ENCODE assay signal across 17 cellular contexts in the genomic region with DNA sequence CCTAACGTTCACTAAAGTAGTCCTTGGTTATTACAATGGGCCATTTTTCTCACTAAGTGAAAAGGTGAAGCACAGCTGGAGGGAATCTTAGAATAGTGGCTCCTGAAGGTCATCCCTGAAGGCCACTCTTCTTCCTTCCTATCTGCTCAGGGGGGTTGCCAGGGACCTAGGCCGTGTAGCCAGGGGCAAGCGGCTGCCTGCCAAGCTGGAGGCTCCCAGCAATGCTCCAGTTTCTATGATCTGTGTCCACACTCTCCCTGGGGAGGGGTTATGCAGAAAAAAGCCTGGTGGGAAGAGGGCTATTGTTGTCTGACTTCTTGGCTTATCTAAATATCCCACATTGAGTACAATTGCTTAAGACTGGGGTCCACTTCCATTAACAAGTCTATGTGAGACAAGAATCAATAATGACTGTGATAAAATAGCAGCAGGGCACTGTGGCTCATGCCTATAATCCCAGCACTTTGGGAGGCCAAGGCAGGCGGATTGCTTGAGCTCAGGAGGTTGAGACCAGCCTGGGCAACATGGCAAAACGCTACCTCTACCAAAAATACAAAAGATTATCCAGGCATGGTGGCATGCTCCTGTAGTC. TPM values are rescaled to one million over a fixed set of nuclear protein-coding genes. Genes with fewer than 3 reads are reported as not detected.
A peak's percentile ranks its signal among the peaks of the same experiment; 100 is the strongest.
DNase-seq lines count a peak whose midpoint lies in the region; ATAC-seq, FAIRE-seq and TF ChIP-seq lines count a peak whose summit lies in the region.
"Had no signal": no experiment of that assay in that cellular context is flagged by ENCODE, and none has a peak within 500 bp of the region (broad histone marks: within the 10 kb centered on the region; RNA-seq: fewer than 3 reads in every experiment).

No MANE protein-coding gene starts in this region.

- H3K27ac ChIP-seq in RWPE1 (peak overlapping the region; percentile 66), kidney (ENCODE audit: low read depth in 2 of 2, low read length in 2 of 2) (peak overlapping the region; percentile 40 to 56), spleen (peak overlapping the region in 6 of 8 donors; percentile 6 to 52 (median 27))
- H3K27ac ChIP-seq: ascending aorta; BLaER1 treated with 17β-estradiol and CSF1 and Interleukin-3, amounts not matched to agents 10 nM and 100 nM had no signal

- peak overlapping the region in 1 of 2 donors; percentile 11 for H3K9ac ChIP-seq in kidney (ENCODE audit: low read length in 2 of 2)

- peaks cover 18 to 23% of the 10 kb centered on the region in 2 donors for H3K4me1 ChIP-seq in kidney (ENCODE audit: control insufficient read depth in 1 of 2, insufficient read depth in 1 of 2, low read depth in 1 of 2, low read length in 2 of 2)
- H3K4me1 ChIP-seq in spleen = peaks cover 15 to 51% (median 32%) of the 10 kb centered on the region in 6 donors

- no peak for TF ChIP-seq POLR2A in spleen (IDR thresholded peaks at IDR 0.05)

- 69 to 94% (median 78%) methylated on average over 5 of the region's 5 CpGs for WGBS in spleen, 5 donors

- no peaks in the 10 kb centered on the region for H3K27me3 ChIP-seq in spleen (replicated peaks in 1 of 7)
- H3K27me3 ChIP-seq: ascending aorta; BLaER1 treated with 17β-estradiol and CSF1 and Interleukin-3, amounts not matched to agents 10 nM and 100 nM; tibial artery had no signal

- POLR2A ChIA-PET in RWPE1 (lab: Yijun Ruan, JAX; ENCODE audit: low non-redundant PET) = no interaction called here

- H3K9me3 ChIP-seq in kidney (ENCODE audit: control insufficient read depth in 1 of 2, low read length in 2 of 2) = no peaks in the 10 kb centered on the region
- no peaks in the 10 kb centered on the region for H3K9me3 ChIP-seq in spleen
- H3K9me3 ChIP-seq: ascending aorta; BLaER1 treated with 17β-estradiol and CSF1 and Interleukin-3, amounts not matched to agents 10 nM and 100 nM; tibial artery had no signal

- DNase-seq in ELF-1 (ENCODE audit: low read depth, low spot score) = peak; percentile 28
- no peak for DNase-seq in RWPE1 (ENCODE audit: low spot score)
- no peak for DNase-seq in kidney
- no peak for DNase-seq in spleen
- DNase-seq in NCI-H1417 (lab: John Stamatoyannopoulos, UW) = no peak
- no peak for DNase-seq in amniotic stem cell (lab: John Stamatoyannopoulos, UW)
- DNase-seq: activated CD4-positive, CD25-positive, alpha-beta regulatory T cell treated with anti-CD3 and anti-CD28 coated beads, Interleukin-2, amount 50 U/mL, for 72 hours; activated T-cell treated with anti-CD3 and anti-CD28 coated beads for 4 hours; IMR-90; NCI-H1417 treated with DMSO at 0.1 percent for 48 hours; stimulated activated CD4-positive, alpha-beta T cell treated with anti-CD3 and anti-CD28 coated beads, Interleukin-15, amount 100 ng/mL, for 24 hours; tibial artery had no signal

- ATAC-seq in HG02884 (IDR thresholded peaks at IDR 0.05; ENCODE audit: unreplicated experiment) = no peak
- ATAC-seq: Panc1 had no signal

- TF ChIP-seq CTCF in RWPE1 (conservative IDR thresholded peaks at IDR 0.05; ENCODE audit: low read depth) = no peak
- no peak for TF ChIP-seq CTCF in kidney (IDR thresholded peaks at IDR 0.05; ENCODE audit: borderline replicate concordance, extremely low read depth, insufficient read depth)
- TF ChIP-seq CTCF in spleen (IDR thresholded peaks at IDR 0.05 in 8 of 11, conservative IDR thresholded peaks at IDR 0.05 in 3 of 11) = no peak

- H3K4me3 ChIP-seq in kidney (ENCODE audit: low read length in 2 of 2) = no peak overlapping the region
- no peak overlapping the region for H3K4me3 ChIP-seq in spleen
- H3K4me3 ChIP-seq: ascending aorta; BLaER1 treated with 17β-estradiol and CSF1 and Interleukin-3, amounts not matched to agents 10 nM and 100 nM; tibial artery had no signal

- intact Hi-C loops in kidney (cut with DNase I) (no loop called here), spleen (cut with DNase I; ENCODE audit: low total_unique reads) (loop anchor here (5.0 kb wide), 1 partner anchor 57 kb away; a partner anchor contains a TSS)

- H3K36me3 ChIP-seq in kidney (ENCODE audit: control insufficient read depth in 1 of 2, insufficient read depth in 2 of 2, low read length in 2 of 2) = peaks cover 10 to 14% of the 10 kb centered on the region in 2 donors
- peaks cover 0 to 43% (median 14%) of the 10 kb centered on the region in 6 donors for H3K36me3 ChIP-seq in spleen

- CTCF ChIA-PET in RWPE1 (lab: Yijun Ruan, JAX) = interaction anchor here (0.6 kb wide), 1 partner anchor 311 kb away, joined by 3 read pairs; no protein-coding TSS in a partner anchor

- no peak for FAIRE-seq in kidney (lab: Jason Lieb, UNC)
- FAIRE-seq: GM12892 had no signal

RNA-seq across cellular contexts. Expression of a gene that starts 3.8 kb away (rescaled TPM):
- 42.3 TPM for total RNA-seq in kidney
- 67.8 TPM for polyA plus RNA-seq in kidney (ENCODE audit: insufficient read depth, low read depth, low replicate concordance)
- 10 to 100 TPM; 27.4 to 58.1 (median 39.1) TPM for total RNA-seq in spleen
- 10 to 100 TPM; 31.9 to 65.5 (median 57.0) TPM for polyA plus RNA-seq in spleen

RNA-seq across cellular contexts. Expression of a gene that starts 4.1 kb away (rescaled TPM):
- total RNA-seq in kidney (52.7 TPM), spleen (100 to 1,000 TPM in 5 of 7 donors, 10 to 100 TPM in 2; 76.4 to 123 (median 114) TPM)
- polyA plus RNA-seq in kidney (ENCODE audit: insufficient read depth, low read depth, low replicate concordance) (42.8 TPM), spleen (10 to 100 TPM; 58.4 to 89.4 (median 73.4) TPM)

RNA-seq across cellular contexts. Expression of a gene that starts 56.1 kb away (rescaled TPM):
- total RNA-seq in kidney = 17.2 TPM
- 8.2 TPM for polyA plus RNA-seq in kidney (ENCODE audit: insufficient read depth, low read depth, low replicate concordance)
- total RNA-seq in spleen = 10 to 100 TPM; 13.8 to 23.1 (median 16.6) TPM
- polyA plus RNA-seq in spleen = 1 to 10 TPM; 4.6 to 7.7 (median 6.9) TPM
